In the genomic region with DNA sequence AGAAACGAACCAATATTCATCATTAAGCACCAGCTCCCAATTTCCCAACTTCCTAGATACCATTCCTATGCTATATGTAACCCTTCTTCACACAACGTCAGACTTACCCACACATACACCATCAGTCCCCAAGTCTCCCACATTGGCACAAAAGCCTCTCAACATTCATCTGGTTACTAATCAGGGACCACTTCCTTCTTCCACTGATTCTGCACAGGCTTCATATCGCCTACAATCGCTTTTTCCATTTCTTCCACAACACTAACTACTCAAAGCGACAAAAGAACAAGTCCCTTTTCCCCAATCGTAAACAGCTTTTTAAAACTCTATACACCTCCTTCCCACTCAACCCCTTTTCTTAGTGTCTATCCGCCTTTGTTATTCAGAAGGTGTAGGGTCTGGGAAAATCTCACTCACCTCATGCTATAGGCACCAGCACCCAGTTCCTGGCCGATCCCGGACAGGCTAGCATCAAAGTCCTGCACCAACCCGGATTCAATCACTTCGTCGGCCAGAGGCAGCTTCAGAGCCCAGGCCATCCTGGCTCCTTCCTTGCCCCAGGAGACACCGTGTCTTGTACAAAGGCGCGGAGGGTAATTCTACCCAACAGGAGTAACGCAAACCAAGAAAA, we compare ENCODE assay signal across 1 cellular context.
A peak's percentile ranks its signal among the peaks of the same experiment; 100 is the strongest.
TF ChIP-seq lines count a peak whose summit lies in the region.

No MANE protein-coding gene starts in this region.

TF ChIP-seq in H1, 55 proteins besides CTCF, POLR2A, EP300 and RAD21:
- no peak for TF ChIP-seq HDAC6 (IDR thresholded peaks at IDR 0.05; ENCODE audit: low read depth, low read length)
- no peak for TF ChIP-seq HDAC2 (IDR thresholded peaks at IDR 0.05; ENCODE audit: borderline replicate concordance in 1 of 2, low read depth in 2 of 2, low read length in 2 of 2)
- peak; percentile 1; the same call in 1 of the 2 replicates for TF ChIP-seq RBBP5 (IDR thresholded peaks at IDR 0.05; ENCODE audit: borderline replicate concordance, low read depth, low read length)
- TF ChIP-seq POU5F1 (IDR thresholded peaks at IDR 0.05; ENCODE audit: low read depth, low read length): no peak
- TF ChIP-seq KDM4A (IDR thresholded peaks at IDR 0.05; ENCODE audit: low read depth, low read length, severe bottlenecking): peak; percentile 2
- no peak for TF ChIP-seq CHD2 (IDR thresholded peaks at IDR 0.05; ENCODE audit: low read length)
- no peak for TF ChIP-seq CBX8 (IDR thresholded peaks at IDR 0.05; ENCODE audit: borderline replicate concordance, low read depth, low read length)
- TF ChIP-seq CREB1 (IDR thresholded peaks at IDR 0.05): no peak
- no peak for TF ChIP-seq KDM1A (IDR thresholded peaks at IDR 0.05; ENCODE audit: borderline replicate concordance, low read length)
- TF ChIP-seq FOSL1 (IDR thresholded peaks at IDR 0.05; ENCODE audit: insufficient read depth, low read depth, low read length): no peak
- no peak for TF ChIP-seq NANOG (IDR thresholded peaks at IDR 0.05; ENCODE audit: insufficient read depth, low read depth, low read length, poor library complexity, severe bottlenecking)
